In the genomic region with DNA sequence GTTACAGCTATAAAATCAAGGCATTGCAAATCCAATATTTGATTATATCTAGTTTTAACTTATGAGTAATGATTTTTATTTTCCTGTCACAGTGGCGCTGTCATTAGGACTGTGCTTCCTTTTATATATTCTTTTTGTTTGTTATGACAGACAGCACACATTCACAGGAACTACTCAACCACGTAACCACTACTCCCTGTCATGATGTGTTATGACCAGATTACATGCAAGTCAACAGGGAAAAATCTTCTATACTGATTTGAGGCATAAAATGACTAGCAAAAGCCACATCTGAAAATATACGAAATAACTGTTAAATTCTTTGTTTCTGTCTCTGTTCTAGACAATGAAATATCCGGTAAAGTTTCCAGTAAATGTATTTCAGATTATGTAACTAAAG, we compare ENCODE assay signal across 13 cellular contexts. TPM values are rescaled to one million over a fixed set of nuclear protein-coding genes. Genes with fewer than 3 reads are reported as not detected.
DNase-seq lines count a peak whose midpoint lies in the region; ATAC-seq, FAIRE-seq and TF ChIP-seq lines count a peak whose summit lies in the region.
"Had no signal": no experiment of that assay in that cellular context is flagged by ENCODE, and none has a peak within 500 bp of the region (broad histone marks: within the 10 kb centered on the region; RNA-seq: fewer than 3 reads in every experiment).

No MANE protein-coding gene starts in this region.

- no peak for TF ChIP-seq POLR2A in GM12892 (IDR thresholded peaks at IDR 0.05; ENCODE audit: low read depth, low read length)

- H3K4me3 ChIP-seq in SU-DHL-6 (ENCODE audit: insufficient read depth, low read length, poor library complexity, severe bottlenecking) = no peak overlapping the region
- H3K4me3 ChIP-seq: spleen had no signal

- ATAC-seq in HG02678 (IDR thresholded peaks at IDR 0.05; ENCODE audit: unreplicated experiment) = peak; percentile 51
- no peak for ATAC-seq in natural killer cell
- ATAC-seq in GM21717 (IDR thresholded peaks at IDR 0.05; ENCODE audit: unreplicated experiment) = no peak
- ATAC-seq: left cardiac atrium had no signal

- H2AFZ ChIP-seq in SU-DHL-6 (ENCODE audit: low read depth, low read length, severe bottlenecking) = no peak overlapping the region

- H3K27me3 Mint-ChIP-seq in natural killer cell (ENCODE audit: low read depth in 2 of 2) = no peaks in the 10 kb centered on the region

- H3K36me3 ChIP-seq in SU-DHL-6 (ENCODE audit: low read length) = peaks cover 59% of the 10 kb centered on the region

- peak overlapping the region; percentile 29; the same call in 1 of the 2 replicates for H3K27ac ChIP-seq in SU-DHL-6 (ENCODE audit: low read depth, low read length)
- H3K27ac ChIP-seq: spleen had no signal

- DNase-seq in NCI-H2029 treated with DMSO at 0.1 percent for 48 hours (lab: John Stamatoyannopoulos, UW) (peak; percentile 2), NCI-H2029 (lab: John Stamatoyannopoulos, UW) (no peak), natural killer cell (no peak), GM12892 (ENCODE audit: insufficient read length) (no peak), NCI-H82 treated with DMSO at 0.1 percent for 48 hours (lab: John Stamatoyannopoulos, UW; ENCODE audit: unreplicated experiment) (no peak)
- DNase-seq: activated gamma-delta T cell treated with Interleukin-2 at 50 U/mL for 16 hours, left cardiac atrium, NCI-H2081 treated with DMSO at 0.1 percent for 48 hours, spleen had no signal

- intact Hi-C loops in natural killer cell (cut with micrococcal nuclease) = no loop called here

- no peaks in the 10 kb centered on the region for H3K27me3 ChIP-seq in SU-DHL-6 (ENCODE audit: low read length)
- H3K27me3 ChIP-seq: spleen had no signal

- FAIRE-seq in GM12892 (lab: Jason Lieb, UNC) = no peak
- FAIRE-seq: colon had no signal

- TF ChIP-seq CTCF in SU-DHL-6 (IDR thresholded peaks at IDR 0.05; ENCODE audit: insufficient read depth, low read length, poor library complexity, severe bottlenecking) (no peak), natural killer cell (IDR thresholded peaks at IDR 0.05) (no peak)

- H3K36me3 Mint-ChIP-seq in natural killer cell = peaks cover 14% of the 10 kb centered on the region

- peak overlapping the region; percentile 50 to 52 for H3K27ac Mint-ChIP-seq in natural killer cell

- H3F3A ChIP-seq in SU-DHL-6 (ENCODE audit: insufficient read depth) = peaks cover 40% of the 10 kb centered on the region

- H3K4me1 Mint-ChIP-seq in natural killer cell = peaks cover 10 to 24% of the 10 kb centered on the region in 2 donors

- H3K9me3 ChIP-seq in SU-DHL-6 (ENCODE audit: insufficient read depth, low read length) = no peaks in the 10 kb centered on the region
- H3K9me3 ChIP-seq: spleen had no signal

- peaks cover 8% of the 10 kb centered on the region; the same call in 1 of the 2 replicates for H3K79me2 ChIP-seq in SU-DHL-6 (ENCODE audit: insufficient read depth, low read length)

- no peaks in the 10 kb centered on the region for H3K9me3 Mint-ChIP-seq in natural killer cell

- H3K4me2 ChIP-seq in SU-DHL-6 (ENCODE audit: low read depth, low read length, poor library complexity, severe bottlenecking) = peak overlapping the region; percentile 34

- peaks cover 16% of the 10 kb centered on the region; the same call in 1 of the 2 replicates for H4K20me1 ChIP-seq in SU-DHL-6 (ENCODE audit: low read depth, low read length)

- no peak overlapping the region for H3K9ac ChIP-seq in SU-DHL-6 (ENCODE audit: low read length)

- no peak overlapping the region for H3K4me3 Mint-ChIP-seq in natural killer cell

- H3K9me2 ChIP-seq in SU-DHL-6 (replicated peaks; ENCODE audit: insufficient read depth, low read length) = no peaks in the 10 kb centered on the region

RNA-seq across cellular contexts. Expression of a gene that starts 25.4 kb away (rescaled TPM):
- 100 to 1,000 TPM; 151 to 177 (median 168) TPM for total RNA-seq in natural killer cell
- polyA plus RNA-seq in GM12892 (2012; ENCODE audit: missing spikeins) = 60.0 TPM
